In genomic region chr20:50332491-50332980, GRCh38 we compare ENCODE assay signal across 1 cellular context.
TF ChIP-seq lines count a peak whose summit lies in the region.

No MANE protein-coding gene starts in this region.

TF ChIP-seq in GM23338, 12 proteins besides CTCF, POLR2A, EP300 and RAD21 (continued from another document):
- TF ChIP-seq ZNF462 (CRISPR knock-in tag; IDR thresholded peaks at IDR 0.05) (no peak), NANOG (IDR thresholded peaks at IDR 0.05; ENCODE audit: borderline replicate concordance) (no peak), REST (IDR thresholded peaks at IDR 0.05; ENCODE audit: unreplicated experiment) (no peak)
